Comparison of ENCODE assay signal across 2 cellular contexts in the genomic region with DNA sequence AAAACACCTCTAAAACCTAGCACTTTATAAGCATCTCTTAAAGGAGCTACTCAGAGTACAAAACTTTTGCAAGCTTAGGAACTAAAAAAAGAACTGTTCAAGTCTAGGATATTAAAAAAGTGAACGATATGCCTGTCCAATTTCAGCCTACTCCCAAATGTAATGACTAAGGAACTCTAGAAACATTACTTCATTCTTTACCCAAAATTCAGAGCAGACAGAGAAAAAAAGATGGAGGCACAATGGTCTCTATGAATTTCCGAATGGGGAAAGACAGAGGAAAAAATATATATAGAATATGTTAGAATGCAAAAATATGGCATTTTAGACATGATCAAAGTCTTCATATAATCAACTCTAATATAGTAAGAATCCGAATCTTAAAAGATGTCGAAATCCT.
A peak's percentile ranks its signal among the peaks of the same experiment; 100 is the strongest.
TF ChIP-seq lines count a peak whose summit lies in the region.

No MANE protein-coding gene starts in this region.

TF ChIP-seq in K562, 482 proteins besides CTCF, POLR2A, EP300 and RAD21 (continued from another document and continues in another):
- TF ChIP-seq ZNF695 (CRISPR knock-in tag; IDR thresholded peaks at IDR 0.05) (no peak), TAF7 (tag; IDR thresholded peaks at IDR 0.05) (peak; percentile 35; the same call in 1 of the 2 replicates), ZNF583 (CRISPR knock-in tag; IDR thresholded peaks at IDR 0.05) (0 out of 2 replicates have a peak, but pooled peaks have one; percentile 31), HDAC8 (tag; IDR thresholded peaks at IDR 0.05) (no peak), ZNF23 (CRISPR knock-in tag; IDR thresholded peaks at IDR 0.05) (0 out of 2 replicates have a peak, but pooled peaks have one; percentile 65), HDAC1 (IDR thresholded peaks at IDR 0.05) (no peak), NCOA1 (IDR thresholded peaks at IDR 0.05; ENCODE audit: low read depth) (no peak), ZNF707 (CRISPR knock-in tag; conservative IDR thresholded peaks at IDR 0.05) (peak; percentile 57; the same call in 1 of the 2 replicates), ZNF324 (CRISPR knock-in tag; IDR thresholded peaks at IDR 0.05) (0 out of 2 replicates have a peak, but pooled peaks have one; percentile 29), NFIC (IDR thresholded peaks at IDR 0.05) (no peak), NONO (IDR thresholded peaks at IDR 0.05; ENCODE audit: low read depth in 2 of 2, low read length in 1 of 2) (no peak), ZNF232 (CRISPR knock-in tag; IDR thresholded peaks at IDR 0.05) (no peak), FOXK1 (CRISPR knock-in tag; IDR thresholded peaks at IDR 0.05; ENCODE audit: borderline replicate concordance) (no peak), STAG1 (CRISPR knock-in tag; IDR thresholded peaks at IDR 0.05; ENCODE audit: borderline replicate concordance) (no peak)
- TF ChIP-seq, protein P1, sequence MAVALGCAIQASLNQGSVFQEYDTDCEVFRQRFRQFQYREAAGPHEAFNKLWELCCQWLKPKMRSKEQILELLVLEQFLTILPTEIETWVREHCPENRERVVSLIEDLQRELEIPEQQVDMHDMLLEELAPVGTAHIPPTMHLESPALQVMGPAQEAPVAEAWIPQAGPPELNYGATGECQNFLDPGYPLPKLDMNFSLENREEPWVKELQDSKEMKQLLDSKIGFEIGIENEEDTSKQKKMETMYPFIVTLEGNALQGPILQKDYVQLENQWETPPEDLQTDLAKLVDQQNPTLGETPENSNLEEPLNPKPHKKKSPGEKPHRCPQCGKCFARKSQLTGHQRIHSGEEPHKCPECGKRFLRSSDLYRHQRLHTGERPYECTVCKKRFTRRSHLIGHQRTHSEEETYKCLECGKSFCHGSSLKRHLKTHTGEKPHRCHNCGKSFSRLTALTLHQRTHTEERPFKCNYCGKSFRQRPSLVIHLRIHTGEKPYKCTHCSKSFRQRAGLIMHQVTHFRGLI (CRISPR knock-in tag; IDR thresholded peaks at IDR 0.05), result peak; percentile 85; the same call in 1 of the 2 replicates
- TF ChIP-seq, protein P2, sequence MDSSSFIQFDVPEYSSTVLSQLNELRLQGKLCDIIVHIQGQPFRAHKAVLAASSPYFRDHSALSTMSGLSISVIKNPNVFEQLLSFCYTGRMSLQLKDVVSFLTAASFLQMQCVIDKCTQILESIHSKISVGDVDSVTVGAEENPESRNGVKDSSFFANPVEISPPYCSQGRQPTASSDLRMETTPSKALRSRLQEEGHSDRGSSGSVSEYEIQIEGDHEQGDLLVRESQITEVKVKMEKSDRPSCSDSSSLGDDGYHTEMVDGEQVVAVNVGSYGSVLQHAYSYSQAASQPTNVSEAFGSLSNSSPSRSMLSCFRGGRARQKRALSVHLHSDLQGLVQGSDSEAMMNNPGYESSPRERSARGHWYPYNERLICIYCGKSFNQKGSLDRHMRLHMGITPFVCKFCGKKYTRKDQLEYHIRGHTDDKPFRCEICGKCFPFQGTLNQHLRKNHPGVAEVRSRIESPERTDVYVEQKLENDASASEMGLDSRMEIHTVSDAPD (CRISPR knock-in tag; IDR thresholded peaks at IDR 0.05), result peak; percentile 63; the same call in 1 of the 2 replicates
- TF ChIP-seq, protein P3, sequence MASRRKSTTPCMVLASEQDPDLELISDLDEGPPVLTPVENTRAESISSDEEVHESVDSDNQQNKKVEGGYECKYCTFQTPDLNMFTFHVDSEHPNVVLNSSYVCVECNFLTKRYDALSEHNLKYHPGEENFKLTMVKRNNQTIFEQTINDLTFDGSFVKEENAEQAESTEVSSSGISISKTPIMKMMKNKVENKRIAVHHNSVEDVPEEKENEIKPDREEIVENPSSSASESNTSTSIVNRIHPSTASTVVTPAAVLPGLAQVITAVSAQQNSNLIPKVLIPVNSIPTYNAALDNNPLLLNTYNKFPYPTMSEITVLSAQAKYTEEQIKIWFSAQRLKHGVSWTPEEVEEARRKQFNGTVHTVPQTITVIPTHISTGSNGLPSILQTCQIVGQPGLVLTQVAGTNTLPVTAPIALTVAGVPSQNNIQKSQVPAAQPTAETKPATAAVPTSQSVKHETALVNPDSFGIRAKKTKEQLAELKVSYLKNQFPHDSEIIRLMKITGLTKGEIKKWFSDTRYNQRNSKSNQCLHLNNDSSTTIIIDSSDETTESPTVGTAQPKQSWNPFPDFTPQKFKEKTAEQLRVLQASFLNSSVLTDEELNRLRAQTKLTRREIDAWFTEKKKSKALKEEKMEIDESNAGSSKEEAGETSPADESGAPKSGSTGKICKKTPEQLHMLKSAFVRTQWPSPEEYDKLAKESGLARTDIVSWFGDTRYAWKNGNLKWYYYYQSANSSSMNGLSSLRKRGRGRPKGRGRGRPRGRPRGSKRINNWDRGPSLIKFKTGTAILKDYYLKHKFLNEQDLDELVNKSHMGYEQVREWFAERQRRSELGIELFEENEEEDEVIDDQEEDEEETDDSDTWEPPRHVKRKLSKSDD (conservative IDR thresholded peaks at IDR 0.05; ENCODE audit: low read length), result no peak
- TF ChIP-seq, protein P4, sequence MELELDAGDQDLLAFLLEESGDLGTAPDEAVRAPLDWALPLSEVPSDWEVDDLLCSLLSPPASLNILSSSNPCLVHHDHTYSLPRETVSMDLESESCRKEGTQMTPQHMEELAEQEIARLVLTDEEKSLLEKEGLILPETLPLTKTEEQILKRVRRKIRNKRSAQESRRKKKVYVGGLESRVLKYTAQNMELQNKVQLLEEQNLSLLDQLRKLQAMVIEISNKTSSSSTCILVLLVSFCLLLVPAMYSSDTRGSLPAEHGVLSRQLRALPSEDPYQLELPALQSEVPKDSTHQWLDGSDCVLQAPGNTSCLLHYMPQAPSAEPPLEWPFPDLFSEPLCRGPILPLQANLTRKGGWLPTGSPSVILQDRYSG (tag; conservative IDR thresholded peaks at IDR 0.05; ENCODE audit: low read depth), result peak; percentile 97
- TF ChIP-seq, protein P5, sequence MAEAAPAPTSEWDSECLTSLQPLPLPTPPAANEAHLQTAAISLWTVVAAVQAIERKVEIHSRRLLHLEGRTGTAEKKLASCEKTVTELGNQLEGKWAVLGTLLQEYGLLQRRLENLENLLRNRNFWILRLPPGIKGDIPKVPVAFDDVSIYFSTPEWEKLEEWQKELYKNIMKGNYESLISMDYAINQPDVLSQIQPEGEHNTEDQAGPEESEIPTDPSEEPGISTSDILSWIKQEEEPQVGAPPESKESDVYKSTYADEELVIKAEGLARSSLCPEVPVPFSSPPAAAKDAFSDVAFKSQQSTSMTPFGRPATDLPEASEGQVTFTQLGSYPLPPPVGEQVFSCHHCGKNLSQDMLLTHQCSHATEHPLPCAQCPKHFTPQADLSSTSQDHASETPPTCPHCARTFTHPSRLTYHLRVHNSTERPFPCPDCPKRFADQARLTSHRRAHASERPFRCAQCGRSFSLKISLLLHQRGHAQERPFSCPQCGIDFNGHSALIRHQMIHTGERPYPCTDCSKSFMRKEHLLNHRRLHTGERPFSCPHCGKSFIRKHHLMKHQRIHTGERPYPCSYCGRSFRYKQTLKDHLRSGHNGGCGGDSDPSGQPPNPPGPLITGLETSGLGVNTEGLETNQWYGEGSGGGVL (CRISPR knock-in tag; IDR thresholded peaks at IDR 0.05), result peak; percentile 83

TF ChIP-seq in HEK293T, 16 proteins besides CTCF, POLR2A, EP300 and RAD21 (continued from another document):
- TF ChIP-seq CTBP1 (IDR thresholded peaks at IDR 0.05; ENCODE audit: borderline replicate concordance) (no peak), FOXM1 (IDR thresholded peaks at IDR 0.05; ENCODE audit: borderline replicate concordance) (no peak), SUZ12 (IDR thresholded peaks at IDR 0.05) (no peak)
